ENCODE assay signal across 9 cellular contexts in the genomic region with DNA sequence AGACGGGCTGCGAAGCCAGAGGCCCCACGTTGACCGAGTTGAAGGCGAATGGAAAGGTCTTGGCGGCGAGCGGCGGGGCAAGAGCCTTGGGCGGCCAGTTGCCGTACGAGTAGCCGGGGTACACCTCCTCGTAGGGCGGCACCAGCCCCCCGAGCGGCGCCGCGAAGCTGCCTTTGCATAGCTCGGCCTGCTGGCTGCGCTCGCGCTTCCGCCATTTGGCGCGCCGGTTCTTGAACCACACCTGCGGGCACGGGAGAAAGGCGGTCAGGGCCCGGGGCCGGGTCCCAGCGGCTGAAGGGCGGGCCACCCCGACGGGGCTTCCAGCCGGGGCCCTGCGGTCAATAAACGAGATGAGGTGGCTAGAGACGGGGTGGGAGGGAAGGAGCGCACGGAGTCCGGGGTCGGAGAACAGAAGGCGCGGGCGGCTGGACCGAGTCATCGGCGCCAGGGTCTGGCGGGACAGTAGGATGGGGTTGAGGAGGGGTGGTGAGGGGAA. TPM values are rescaled to one million over a fixed set of nuclear protein-coding genes. Genes with fewer than 3 reads are reported as not detected.
DNase-seq lines count a peak whose midpoint lies in the region; ATAC-seq and TF ChIP-seq lines count a peak whose summit lies in the region.
"Had no signal": no experiment of that assay in that cellular context is flagged by ENCODE, and none has a peak within 500 bp of the region (broad histone marks: within the 10 kb centered on the region; RNA-seq: fewer than 3 reads in every experiment).

No MANE protein-coding gene starts in this region.

- H3K27ac ChIP-seq in right lobe of liver = no peak overlapping the region

- H3K4me3 Mint-ChIP-seq in T-helper 17 cell = peak overlapping the region; percentile 88
- H3K4me3 Mint-ChIP-seq in stimulated activated memory B cell treated with anti-CD40 and anti-IgM and Interleukin-4, amounts not matched to agents 10 μg/mL and 1 μg/mL and 100 μg/mL, for 72 hours = peak overlapping the region; percentile 68

- no peak overlapping the region for H3K27ac Mint-ChIP-seq in T-helper 17 cell
- peak overlapping the region; percentile 30 for H3K27ac Mint-ChIP-seq in stimulated activated memory B cell treated with anti-CD40 and anti-IgM and Interleukin-4, amounts not matched to agents 10 μg/mL and 1 μg/mL and 100 μg/mL, for 72 hours

- peaks cover 0 to 21% (median 10%) of the 10 kb centered on the region in 4 donors for H3K4me1 ChIP-seq in right lobe of liver

- H3K4me3 ChIP-seq in cardiac fibroblast (replicated peaks in 1 of 2; ENCODE audit: low read depth in 2 of 2, low read length in 2 of 2) (peak overlapping the region; percentile 39 to 48), right lobe of liver (peak overlapping the region; percentile 31 to 45 (median 44))

- TF ChIP-seq CTCF in cardiac fibroblast (IDR thresholded peaks at IDR 0.05; ENCODE audit: low read depth, low read length) (peak; percentile 40), right lobe of liver (IDR thresholded peaks at IDR 0.05) (peak in 3 of 4 donors; percentile 16 to 19 (median 16))

- under 1% methylated on average over 24 of the region's 52 CpGs for WGBS in right lobe of liver (ENCODE audit: insufficient coverage, low coverage, low lambda C conversion rate, missing lambda C conversion rate)

- intact Hi-C loops in right lobe of liver (cut with DNase I) = loop anchor here in 1 of 2 donors (5.0 kb wide), 1 partner anchor 121 kb away; no protein-coding TSS in a partner anchor

- peaks cover 4% of the 10 kb centered on the region for H3K36me3 Mint-ChIP-seq in T-helper 17 cell (ENCODE audit: low read depth)
- H3K36me3 Mint-ChIP-seq in stimulated activated memory B cell treated with anti-CD40 and anti-IgM and Interleukin-4, amounts not matched to agents 10 μg/mL and 1 μg/mL and 100 μg/mL, for 72 hours = no peaks in the 10 kb centered on the region

- H3K9me3 Mint-ChIP-seq in stimulated activated memory B cell treated with anti-CD40 and anti-IgM and Interleukin-4, amounts not matched to agents 10 μg/mL and 1 μg/mL and 100 μg/mL, for 72 hours = no peaks in the 10 kb centered on the region

- peak; percentile 27 for ATAC-seq in T-helper 17 cell
- no peak for ATAC-seq in right lobe of liver
- peak; percentile 17 for ATAC-seq in stimulated activated memory B cell treated with anti-CD40 and anti-IgM and Interleukin-4, amounts not matched to agents 10 μg/mL and 1 μg/mL and 100 μg/mL, for 72 hours
- ATAC-seq in HG02852 (IDR thresholded peaks at IDR 0.05; ENCODE audit: unreplicated experiment) = no peak

- H3K4me1 Mint-ChIP-seq in T-helper 17 cell = peaks cover 28% of the 10 kb centered on the region
- peaks cover 35% of the 10 kb centered on the region for H3K4me1 Mint-ChIP-seq in stimulated activated memory B cell treated with anti-CD40 and anti-IgM and Interleukin-4, amounts not matched to agents 10 μg/mL and 1 μg/mL and 100 μg/mL, for 72 hours

- peaks cover 53% of the 10 kb centered on the region for H3K27me3 Mint-ChIP-seq in T-helper 17 cell
- H3K27me3 Mint-ChIP-seq in stimulated activated memory B cell treated with anti-CD40 and anti-IgM and Interleukin-4, amounts not matched to agents 10 μg/mL and 1 μg/mL and 100 μg/mL, for 72 hours = peaks cover 89% of the 10 kb centered on the region

- no peak for TF ChIP-seq POLR2A in right lobe of liver (IDR thresholded peaks at IDR 0.05)

- DNase-seq in NCI-H146 (lab: John Stamatoyannopoulos, UW) (peak; percentile 59), NCI-H146 treated with DMSO at 0.1 percent for 48 hours (lab: John Stamatoyannopoulos, UW; ENCODE audit: unreplicated experiment) (no peak), T-helper 17 cell (peak; percentile 31 to 47 (median 35)), cardiac fibroblast (ENCODE audit: low read depth in 2 of 2) (peak; percentile 28 to 38), right lobe of liver (peak in 2 of 3 donors; percentile 59 to 71), cerebellar cortex (ENCODE audit: low spot score) (no peak)
- DNase-seq: DND-41 had no signal

- H3K27me3 ChIP-seq in right lobe of liver = peaks cover 0 to 8% of the 10 kb centered on the region in 2 donors

- H3K36me3 ChIP-seq in right lobe of liver = no peaks in the 10 kb centered on the region

- H3K9me3 ChIP-seq in T-helper 17 cell (ENCODE audit: control insufficient read depth, low read length, poor library complexity, severe bottlenecking) (no peaks in the 10 kb centered on the region), right lobe of liver (no peaks in the 10 kb centered on the region)

RNA-seq across cellular contexts. Expression of a gene that starts 4.8 kb away (rescaled TPM):
- total RNA-seq in T-helper 17 cell (not detected), right lobe of liver (not detected)

RNA-seq across cellular contexts. Expression of a gene that starts 10.4 kb away (rescaled TPM):
- not detected for total RNA-seq in T-helper 17 cell
- total RNA-seq in right lobe of liver = not detected

RNA-seq across cellular contexts. Expression of a gene that starts 14.4 kb away (rescaled TPM):
- total RNA-seq in T-helper 17 cell (10 to 100 TPM; 42.8 to 44.6 TPM), right lobe of liver (10 to 100 TPM; 22.6 to 27.2 (median 23.7) TPM)

Comparison
In these comparisons a context has a peak if more than half of its experiments do, and no peak if none do; other contexts are left out.
1. DNase-seq: peak in NCI-H146 (single experiment), T-helper 17 cell (3 of 3), cardiac fibroblast (2 of 2) and right lobe of liver (2 of 3); none in NCI-H146 treated with DMSO at 0.1 percent for 48 hours (single experiment) and cerebellar cortex (single experiment).
2. ATAC-seq: peak in T-helper 17 cell (single experiment) and stimulated activated memory B cell treated with anti-CD40 and anti-IgM and Interleukin-4, amounts not matched to agents 10 μg/mL and 1 μg/mL and 100 μg/mL, for 72 hours (single experiment); none in right lobe of liver (0 of 4) and HG02852 (single experiment).